ENCODE assay signal across 10 cellular contexts in the genomic region with DNA sequence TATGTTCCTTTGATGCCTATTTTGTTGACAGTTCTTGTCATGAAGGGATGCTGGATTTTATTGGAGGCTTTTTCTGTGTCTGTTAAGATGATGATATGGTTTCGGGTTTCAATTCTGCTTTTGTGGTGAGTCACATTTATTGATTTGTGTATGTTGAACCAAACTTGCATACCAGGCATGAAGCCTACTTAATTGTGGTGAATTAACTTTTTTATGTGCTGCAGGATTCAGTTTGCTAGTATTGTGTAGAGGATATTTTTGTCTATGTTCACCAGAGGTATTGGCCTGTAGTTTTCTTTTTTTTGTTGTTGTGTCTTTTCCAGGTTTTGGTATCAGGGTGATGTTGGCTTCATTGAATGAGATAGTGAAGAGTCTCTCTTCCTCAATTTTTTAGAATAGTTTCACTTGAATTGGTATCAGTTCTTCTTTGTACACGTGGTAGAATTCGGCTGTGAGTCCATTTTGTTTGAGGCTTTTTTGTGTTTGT.
DNase-seq lines count a peak whose midpoint lies in the region; ATAC-seq and TF ChIP-seq lines count a peak whose summit lies in the region.
"Had no signal": no experiment of that assay in that cellular context is flagged by ENCODE, and none has a peak within 500 bp of the region (broad histone marks: within the 10 kb centered on the region; RNA-seq: fewer than 3 reads in every experiment).

No MANE protein-coding gene starts in this region.

- H3K4me1 ChIP-seq in gastroesophageal sphincter, result no peaks in the 10 kb centered on the region
- no peaks in the 10 kb centered on the region for H3K4me1 ChIP-seq in HAP-1

- no peak for TF ChIP-seq POLR2A in gastroesophageal sphincter (IDR thresholded peaks at IDR 0.05)

- in situ Hi-C loops in HAP-1 (cut with MboI; ENCODE audit: low sequenced_read_pairs), result no loop called here

- H3K9me3 ChIP-seq in gastroesophageal sphincter, result peaks cover 0 to 8% (median 0%) of the 10 kb centered on the region in 3 donors
- H3K9me3 ChIP-seq in HAP-1, result no peaks in the 10 kb centered on the region

- TF ChIP-seq EP300 in gastroesophageal sphincter (IDR thresholded peaks at IDR 0.05), result no peak

- H3K27me3 ChIP-seq in gastroesophageal sphincter (no peaks in the 10 kb centered on the region), HAP-1 (ENCODE audit: low read depth) (no peaks in the 10 kb centered on the region)

- 82 to 87% methylated on average over 3 of the region's 3 CpGs for WGBS in gastroesophageal sphincter (ENCODE audit: low coverage in 1 of 2), 2 donors

- DNase-seq in GM12865 (ENCODE audit: low read depth) (peak; percentile 81), NCI-H345 (lab: John Stamatoyannopoulos, UW) (peak; percentile 44), iPS-NIHi7 (ENCODE audit: extremely low spot score) (no peak), HAP-1 (ENCODE audit: low spot score in 2 of 2) (no peak)
- no peak for DNase-seq in stimulated activated CD4-positive, alpha-beta T cell treated with anti-CD3 and anti-CD28 coated beads, Interleukin-1b, Interleukin-23, amount 100 ng/mL, for 48 hours
- DNase-seq: Calu3, cerebellar nuclear complex had no signal

- no peak overlapping the region for H3K27ac ChIP-seq in gastroesophageal sphincter

- ATAC-seq in GM19438 (IDR thresholded peaks at IDR 0.05; ENCODE audit: low read depth, unreplicated experiment) (peak; percentile 92), HG02981 (IDR thresholded peaks at IDR 0.05; ENCODE audit: unreplicated experiment) (peak; percentile 84), gastroesophageal sphincter (no peak)

- TF ChIP-seq CTCF in GM12865 (IDR thresholded peaks at IDR 0.05; ENCODE audit: insufficient read depth, low read depth, low read length, missing control alignments) (no peak), gastroesophageal sphincter (IDR thresholded peaks at IDR 0.05) (no peak)

- H3K4me3 ChIP-seq in GM12865 (ENCODE audit: low read depth, low read length), result no peak overlapping the region
- no peak overlapping the region for H3K4me3 ChIP-seq in gastroesophageal sphincter
- no peak overlapping the region for H3K4me3 ChIP-seq in HAP-1

- H3K36me3 ChIP-seq in gastroesophageal sphincter (no peaks in the 10 kb centered on the region), HAP-1 (replicated peaks) (no peaks in the 10 kb centered on the region)

Comparison
In these comparisons a context has a peak if more than half of its experiments do, and no peak if none do; other contexts are left out.
1. DNase-seq: peak in GM12865 (single experiment) and NCI-H345 (single experiment); none in stimulated activated CD4-positive, alpha-beta T cell treated with anti-CD3 and anti-CD28 coated beads, Interleukin-1b, Interleukin-23, amount 100 ng/mL, for 48 hours (single experiment), iPS-NIHi7 (single experiment) and HAP-1 (0 of 2).